Comparison of ENCODE assay signal across 15 cellular contexts in the genomic region with DNA sequence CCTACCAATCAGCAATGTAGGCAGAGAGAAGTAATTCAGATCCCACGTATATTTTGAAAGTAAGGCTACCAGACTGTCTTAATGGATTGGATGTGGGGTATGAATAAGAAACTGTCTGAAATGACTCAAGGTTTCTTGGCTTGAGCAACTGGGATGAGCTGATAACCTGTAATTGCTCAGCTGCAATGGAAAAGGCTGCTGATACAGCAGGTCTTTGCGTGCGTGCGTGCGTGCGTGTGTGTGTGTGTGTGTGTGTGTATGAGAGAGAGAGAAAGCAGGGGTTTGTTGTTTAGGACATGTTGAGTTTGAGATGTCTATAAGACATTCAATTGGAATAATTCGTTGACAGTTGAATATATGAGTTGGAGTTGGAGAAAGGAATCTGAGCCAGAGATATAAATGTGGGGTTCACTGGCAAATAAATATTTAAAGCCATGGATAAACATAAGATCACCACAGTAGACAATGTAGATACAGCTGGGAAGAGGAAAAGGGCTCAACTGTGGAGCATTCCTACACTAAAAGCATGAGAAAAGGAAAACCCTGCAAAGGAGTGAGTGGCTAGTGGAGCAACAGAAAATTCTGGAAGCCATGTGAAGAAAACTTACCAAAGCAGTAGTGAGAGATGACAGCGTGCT.
DNase-seq lines count a peak whose midpoint lies in the region; ATAC-seq and FAIRE-seq lines count a peak whose summit lies in the region.
"Had no signal": no experiment of that assay in that cellular context is flagged by ENCODE, and none has a peak within 500 bp of the region (broad histone marks: within the 10 kb centered on the region; RNA-seq: fewer than 3 reads in every experiment).

No MANE protein-coding gene starts in this region.

- H3K4me1 Mint-ChIP-seq in activated T-helper 2 cell treated with anti-CD3 and anti-CD28 coated beads, Interferon-gamma antibody, Interleukin-2, Interleukin-4, amounts not matched to agents 10 μg/mL and 5 μg/mL and 100 μg/mL, durations not matched to agents 14 hours and 24 hours and 36 hours (ENCODE audit: low read depth), result peaks cover 35% of the 10 kb centered on the region
- H3K4me1 Mint-ChIP-seq: nephron had no signal

- peak overlapping the region; percentile 23 for H3K27ac Mint-ChIP-seq in activated T-helper 2 cell treated with anti-CD3 and anti-CD28 coated beads, Interferon-gamma antibody, Interleukin-2, Interleukin-4, amounts not matched to agents 10 μg/mL and 5 μg/mL and 100 μg/mL, durations not matched to agents 14 hours and 24 hours and 36 hours
- H3K27ac Mint-ChIP-seq: nephron had no signal

- intact Hi-C loops in activated T-helper 2 cell treated with anti-CD3 and anti-CD28 coated beads, Interferon-gamma antibody, Interleukin-2, Interleukin-4, amounts not matched to agents 10 μg/mL and 5 μg/mL and 100 μg/mL, durations not matched to agents 14 hours and 24 hours and 36 hours (cut with micrococcal nuclease), result no loop called here

- no peaks in the 10 kb centered on the region for H3K27me3 Mint-ChIP-seq in activated T-helper 2 cell treated with anti-CD3 and anti-CD28 coated beads, Interferon-gamma antibody, Interleukin-2, Interleukin-4, amounts not matched to agents 10 μg/mL and 5 μg/mL and 100 μg/mL, durations not matched to agents 14 hours and 24 hours and 36 hours (ENCODE audit: low read depth)

- H3K9me3 ChIP-seq in mucosa of rectum (ENCODE audit: control insufficient read depth in 2 of 2, low read length in 2 of 2), result no peaks in the 10 kb centered on the region
- H3K9me3 ChIP-seq: ascending aorta had no signal

- H3K9ac ChIP-seq in mucosa of rectum (ENCODE audit: low read depth in 1 of 2, low read length in 2 of 2), result no peak overlapping the region

- FAIRE-seq in RCC 7860 (lab: Jason Lieb, UNC), result no peak
- FAIRE-seq: GM18507 had no signal

- no peaks in the 10 kb centered on the region for H3K4me1 ChIP-seq in mucosa of rectum (ENCODE audit: control insufficient read depth in 2 of 2, insufficient read depth in 2 of 2, low read length in 2 of 2)
- H3K4me1 ChIP-seq: ascending aorta had no signal

- no peaks in the 10 kb centered on the region for H3K9me3 Mint-ChIP-seq in activated T-helper 2 cell treated with anti-CD3 and anti-CD28 coated beads, Interferon-gamma antibody, Interleukin-2, Interleukin-4, amounts not matched to agents 10 μg/mL and 5 μg/mL and 100 μg/mL, durations not matched to agents 14 hours and 24 hours and 36 hours

- peak overlapping the region; percentile 16 to 18 for H3K27ac ChIP-seq in mucosa of rectum (ENCODE audit: low read depth in 2 of 2, low read length in 2 of 2)
- H3K27ac ChIP-seq: ascending aorta had no signal

- no peak overlapping the region for H3K4me3 Mint-ChIP-seq in activated T-helper 2 cell treated with anti-CD3 and anti-CD28 coated beads, Interferon-gamma antibody, Interleukin-2, Interleukin-4, amounts not matched to agents 10 μg/mL and 5 μg/mL and 100 μg/mL, durations not matched to agents 14 hours and 24 hours and 36 hours (ENCODE audit: low read depth)
- H3K4me3 Mint-ChIP-seq: nephron had no signal

- H3K36me3 Mint-ChIP-seq in activated T-helper 2 cell treated with anti-CD3 and anti-CD28 coated beads, Interferon-gamma antibody, Interleukin-2, Interleukin-4, amounts not matched to agents 10 μg/mL and 5 μg/mL and 100 μg/mL, durations not matched to agents 14 hours and 24 hours and 36 hours (ENCODE audit: low read depth), result peaks cover 5% of the 10 kb centered on the region

- ATAC-seq in stimulated activated naive CD8-positive, alpha-beta T cell treated with anti-CD3 and anti-CD28 coated beads, Interleukin-15, Interleukin-2, amounts not matched to agents 100 U/mL and 50 U/mL, for 24 hours, result no peak

- no peaks in the 10 kb centered on the region for H3K36me3 ChIP-seq in mucosa of rectum (ENCODE audit: control insufficient read depth in 2 of 2, insufficient read depth in 2 of 2, low read length in 2 of 2)
- H3K36me3 ChIP-seq: ascending aorta had no signal

- no peaks in the 10 kb centered on the region for H3K27me3 ChIP-seq in mucosa of rectum (ENCODE audit: control insufficient read depth in 2 of 2, insufficient read depth in 2 of 2, low read length in 2 of 2)
- H3K27me3 ChIP-seq: ascending aorta had no signal

- no peak overlapping the region for H3K4me3 ChIP-seq in mucosa of rectum (ENCODE audit: low read length in 2 of 2)
- H3K4me3 ChIP-seq: ascending aorta had no signal

- DNase-seq in activated naive CD4-positive, alpha-beta T cell treated with Interleukin-2 at 50 U/mL for 16 hours, result peak; percentile 59
- DNase-seq in activated naive CD4-positive, alpha-beta T cell treated with anti-CD3 and anti-CD28 coated beads, Interleukin-2, amount 50 U/mL, for 16 hours, result no peak
- DNase-seq in activated T-helper 2 cell treated with anti-CD3 and anti-CD28 coated beads, Interferon-gamma antibody, Interleukin-2, Interleukin-4, amounts not matched to agents 10 μg/mL and 5 μg/mL and 100 μg/mL, durations not matched to agents 14 hours and 24 hours and 36 hours (ENCODE audit: low spot score), result no peak
- peak; percentile 14 for DNase-seq in stimulated activated naive CD8-positive, alpha-beta T cell treated with anti-CD3 and anti-CD28 coated beads, Interleukin-15, Interleukin-2, amounts not matched to agents 100 U/mL and 50 U/mL, for 24 hours
- DNase-seq in RCC 7860 (ENCODE audit: low spot score) (no peak), GM19240 (ENCODE audit: insufficient read length, low spot score) (no peak), NCI-H69 (lab: John Stamatoyannopoulos, UW) (no peak)
- DNase-seq: dermis blood vessel endothelial cell, NCI-H2107, retina, substantia nigra had no signal

Comparison
In these comparisons a context has a peak if more than half of its experiments do, and no peak if none do; other contexts are left out.
1. DNase-seq: peak in activated naive CD4-positive, alpha-beta T cell treated with Interleukin-2 at 50 U/mL for 16 hours (single experiment) and stimulated activated naive CD8-positive, alpha-beta T cell treated with anti-CD3 and anti-CD28 coated beads, Interleukin-15, Interleukin-2, amounts not matched to agents 100 U/mL and 50 U/mL, for 24 hours (single experiment); none in activated naive CD4-positive, alpha-beta T cell treated with anti-CD3 and anti-CD28 coated beads, Interleukin-2, amount 50 U/mL, for 16 hours (single experiment), activated T-helper 2 cell treated with anti-CD3 and anti-CD28 coated beads, Interferon-gamma antibody, Interleukin-2, Interleukin-4, amounts not matched to agents 10 μg/mL and 5 μg/mL and 100 μg/mL, durations not matched to agents 14 hours and 24 hours and 36 hours (single experiment), RCC 7860 (single experiment), GM19240 (single experiment) and NCI-H69 (single experiment).